8 cellular contexts compared by ENCODE assay signal in genomic region chr11:17076517-17077239, GRCh38. TPM values are rescaled to one million over a fixed set of nuclear protein-coding genes. Genes with fewer than 3 reads are reported as not detected.
DNase-seq lines count a peak whose midpoint lies in the region; ATAC-seq and TF ChIP-seq lines count a peak whose summit lies in the region.

No MANE protein-coding gene starts in this region.

- H3K79me2 ChIP-seq in DND-41 (ENCODE audit: insufficient read depth, low read length) (peaks cover 44% of the 10 kb centered on the region), PC-3 (ENCODE audit: low read length) (peaks cover 45% of the 10 kb centered on the region)

- POLR2A ChIA-PET in PC-3 (lab: Charles Lee; ENCODE audit: unreplicated experiment) = interaction anchor here (0.7 kb wide), 1 partner anchor 131 kb away, joined by 4 read pairs; no protein-coding TSS in a partner anchor

- no peak overlapping the region for H3K23ac ChIP-seq in neuronal stem cell (ENCODE audit: low read depth, low read length, poor library complexity)

- H2AK5ac ChIP-seq in neuronal stem cell (ENCODE audit: low read depth, low read length) = no peak overlapping the region

- H3K27me3 ChIP-seq in DND-41 (ENCODE audit: insufficient read depth, low read length, poor library complexity) (no peaks in the 10 kb centered on the region), PC-3 (ENCODE audit: low read length) (no peaks in the 10 kb centered on the region), neuronal stem cell (ENCODE audit: control insufficient read depth in 3 of 3, insufficient read depth in 3 of 3, low read depth in 1 of 3, low read length in 3 of 3) (no peaks in the 10 kb centered on the region)

- H3K27ac Mint-ChIP-seq in endothelial cell (ENCODE audit: unreplicated experiment) = peak overlapping the region; percentile 99

- intact Hi-C loops in PC-3 (cut with micrococcal nuclease) = loop anchor here (2.0 to 5.0 kb wide), 3 partner anchors 64 to 276 kb away; partner anchors contain the start of genes NCR3LG1 and PIK3C2A

- no peak for TF ChIP-seq CTCF in DND-41 (IDR thresholded peaks at IDR 0.05; ENCODE audit: borderline replicate concordance, extremely low read depth, low read length, poor library complexity, severe bottlenecking)
- TF ChIP-seq CTCF in PC-3 (conservative IDR thresholded peaks at IDR 0.05; ENCODE audit: low read depth, low read length) = no peak
- TF ChIP-seq CTCF in endothelial cell (IDR thresholded peaks at IDR 0.05; ENCODE audit: unreplicated experiment) = no peak

- no peak overlapping the region for H2BK15ac ChIP-seq in neuronal stem cell (ENCODE audit: low read length)

- H3K9me3 ChIP-seq in DND-41 (ENCODE audit: insufficient read depth, low read length, severe bottlenecking) = no peaks in the 10 kb centered on the region
- no peaks in the 10 kb centered on the region for H3K9me3 ChIP-seq in PC-3 (ENCODE audit: low read length)
- H3K9me3 ChIP-seq in neuronal stem cell (replicated peaks in 1 of 2; ENCODE audit: control insufficient read depth in 2 of 2, insufficient read depth in 1 of 2, low read depth in 1 of 2, low read length in 2 of 2) = no peaks in the 10 kb centered on the region

- H3K79me1 ChIP-seq in neuronal stem cell (ENCODE audit: low read depth, low read length) = peaks cover 9% of the 10 kb centered on the region

- H3K9me2 ChIP-seq in PC-3 (replicated peaks; ENCODE audit: low read length) = no peaks in the 10 kb centered on the region

- peaks cover 35% of the 10 kb centered on the region for H3K4me1 Mint-ChIP-seq in endothelial cell (ENCODE audit: unreplicated experiment)

- no peak overlapping the region for H3K18ac ChIP-seq in neuronal stem cell (ENCODE audit: low read length)

- H2BK5ac ChIP-seq in neuronal stem cell (ENCODE audit: low read length) = peak overlapping the region; percentile 97

- H3K4me2 ChIP-seq in DND-41 (ENCODE audit: insufficient read depth, low read length) (peak overlapping the region; percentile 78), PC-3 (ENCODE audit: low read length) (peak overlapping the region; percentile 87), neuronal stem cell (ENCODE audit: insufficient read depth, low read length, poor library complexity, severe bottlenecking) (peak overlapping the region; percentile 69)

- CTCF ChIA-PET in PC-3 (lab: Charles Lee) = no interaction called here

- H2BK120ac ChIP-seq in neuronal stem cell (ENCODE audit: low read depth, low read length) = no peak overlapping the region

- H3K9me3 Mint-ChIP-seq in endothelial cell (ENCODE audit: unreplicated experiment) = no peaks in the 10 kb centered on the region

- no peak overlapping the region for H4K8ac ChIP-seq in neuronal stem cell (ENCODE audit: low read depth, low read length)

- H3K4me3 ChIP-seq in DND-41 (ENCODE audit: low read depth in 1 of 2, low read length in 2 of 2) (peak overlapping the region; percentile 87 to 90), PC-3 (ENCODE audit: low read length) (peak overlapping the region; percentile 79), neuronal stem cell (ENCODE audit: low read length in 2 of 2) (peak overlapping the region; percentile 78 to 97)

- peaks cover 26% of the 10 kb centered on the region for H3K36me3 Mint-ChIP-seq in endothelial cell (ENCODE audit: low read depth, unreplicated experiment)

- peak overlapping the region; percentile 92 for H4K91ac ChIP-seq in neuronal stem cell (ENCODE audit: low read depth, low read length, poor library complexity)

- peaks cover 15% of the 10 kb centered on the region for H3K27me3 Mint-ChIP-seq in endothelial cell (ENCODE audit: unreplicated experiment)

- H3K36me3 ChIP-seq in DND-41 (ENCODE audit: insufficient read depth, low read length) (peaks cover 45% of the 10 kb centered on the region), PC-3 (ENCODE audit: low read depth, low read length) (peaks cover 36% of the 10 kb centered on the region), neuronal stem cell (replicated peaks in 1 of 2; ENCODE audit: control insufficient read depth in 2 of 2, insufficient read depth in 2 of 2, low read length in 2 of 2) (peaks cover 14 to 45% of the 10 kb centered on the region in 2 donors)

- peaks cover 7% of the 10 kb centered on the region for H3F3A ChIP-seq in PC-3 (ENCODE audit: low read length, unreplicated experiment)

- H3K4me3 Mint-ChIP-seq in endothelial cell (ENCODE audit: unreplicated experiment) = peak overlapping the region; percentile 100

- no peak overlapping the region for H3K4ac ChIP-seq in neuronal stem cell (ENCODE audit: low read length)

- no CpG with 5 or more reads among the region's 15 CpGs for WGBS in neuronal stem cell (ENCODE audit: extremely low coverage in 2 of 2, insufficient read length in 2 of 2, insufficient replicate concordance in 1 of 2), 2 donors

- no TSS peak for BruUV-seq in PC-3 (replicated peaks; lab: Mats Ljungman, UMichigan)

- DNase-seq in DND-41 (no peak), PC-3 (no peak), endothelial cell (ENCODE audit: low spot score) (no peak), neuronal stem cell (ENCODE audit: low spot score) (no peak), NCI-H2107 treated with DMSO at 0.1 percent for 48 hours (lab: John Stamatoyannopoulos, UW; ENCODE audit: unreplicated experiment) (no peak), NCI-H524 treated with DMSO at 0.1 percent for 48 hours (lab: John Stamatoyannopoulos, UW) (no peak), NCI-H2196 (lab: John Stamatoyannopoulos, UW; ENCODE audit: unreplicated experiment) (no peak), RPMI8226 (no peak)

- H3K9ac ChIP-seq in DND-41 (ENCODE audit: low read depth, low read length) (peak overlapping the region; percentile 89), PC-3 (ENCODE audit: low read length) (peak overlapping the region; percentile 99), neuronal stem cell (ENCODE audit: low read depth, low read length, poor library complexity) (peak overlapping the region; percentile 99)

- H3K4me1 ChIP-seq in DND-41 (ENCODE audit: insufficient read depth, low read length) (peaks cover 40% of the 10 kb centered on the region), PC-3 (ENCODE audit: insufficient read depth, low read length) (peaks cover 19% of the 10 kb centered on the region), neuronal stem cell (ENCODE audit: control insufficient read depth in 2 of 2, insufficient read depth in 1 of 2, low read depth in 1 of 2, low read length in 2 of 2) (peaks cover 4 to 7% of the 10 kb centered on the region in 2 donors)

- peak overlapping the region; percentile 88 for H3K27ac ChIP-seq in DND-41 (ENCODE audit: low read length)
- peak overlapping the region; percentile 63 for H3K27ac ChIP-seq in PC-3 (ENCODE audit: low read length)
- H3K27ac ChIP-seq in neuronal stem cell (replicated peaks; ENCODE audit: low read length) = no peak overlapping the region

- no peak overlapping the region for H3K14ac ChIP-seq in neuronal stem cell (ENCODE audit: low read length)

- H2BK12ac ChIP-seq in neuronal stem cell (ENCODE audit: low read length) = no peak overlapping the region

- ATAC-seq in DND-41 (ENCODE audit: insufficient read depth, low read depth) (no peak), PC-3 (no peak)

- H4K20me1 ChIP-seq in DND-41 (ENCODE audit: insufficient read depth, low read length) (peaks cover 27% of the 10 kb centered on the region; the same call in 1 of the 2 replicates), PC-3 (ENCODE audit: low read length) (peaks cover 25% of the 10 kb centered on the region)

- H2AFZ ChIP-seq in DND-41 (ENCODE audit: low read depth, low read length) (peak overlapping the region; percentile 86), PC-3 (ENCODE audit: low read length) (no peak overlapping the region), neuronal stem cell (ENCODE audit: low read length) (peak overlapping the region; percentile 75)

RNA-seq across cellular contexts. Expression of gene RPS13, which starts 0.8 kb away (rescaled TPM):
- total RNA-seq in PC-3 (2014; rRNA removed) (676 and 892 TPM in 2 replicates), endothelial cell (ENCODE audit: unreplicated experiment) (1,185 TPM)
- 2,260 TPM for polyA plus RNA-seq in neuronal stem cell (2013, experiment 1 of 2)
- polyA plus RNA-seq in neuronal stem cell (2013, experiment 2 of 2) = 2,268 TPM
